In genomic region chr2:65786765-65787164, GRCh38 we compare ENCODE assay signal across 26 cellular contexts.
"Had no signal": no experiment of that assay in that cellular context is flagged by ENCODE, and none has a peak within 500 bp of the region (broad histone marks: within the 10 kb centered on the region; RNA-seq: fewer than 3 reads in every experiment).

No MANE protein-coding gene starts in this region.

- H3K4me3 ChIP-seq: esophagus squamous epithelium, gastrocnemius medialis, heart right ventricle, left lung, lower lobe of right lung, mucosa of descending colon had no signal

- FAIRE-seq: endometrium, islet of Langerhans, keratinocyte had no signal

- H3K36me3 ChIP-seq: esophagus squamous epithelium, gastrocnemius medialis, heart right ventricle, left lung, lower lobe of right lung had no signal

- ATAC-seq: effector memory CD8-positive, alpha-beta T cell; esophagus mucosa; gastrocnemius medialis; heart right ventricle; left cardiac atrium; left lung; left ventricle myocardium superior; lower lobe of right lung; mucosa of descending colon; naive thymus-derived CD8-positive, alpha-beta T cell had no signal

- DNase-seq: cortex of kidney; effector CD8-positive, alpha-beta T cell; effector memory CD8-positive, alpha-beta T cell; endodermal cell; erythroblast; esophagus squamous epithelium; foreskin fibroblast; foreskin melanocyte; gastrocnemius medialis; glutamatergic neuron; head of caudate nucleus; heart right ventricle; hippocampal formation; left cardiac atrium; left lung; left ventricle myocardium superior; lower lobe of right lung; mesenchymal stem cell; mucosa of descending colon; naive B cell; naive thymus-derived CD8-positive, alpha-beta T cell had no signal

- H3K9me3 ChIP-seq: esophagus squamous epithelium, gastrocnemius medialis, heart right ventricle, left lung, lower lobe of right lung, mucosa of descending colon had no signal

- H3K4me1 ChIP-seq: esophagus squamous epithelium, gastrocnemius medialis, heart right ventricle, left lung, lower lobe of right lung had no signal

- H3K27ac ChIP-seq: epithelial cell of prostate, esophagus squamous epithelium, gastrocnemius medialis, heart right ventricle, left lung, lower lobe of right lung had no signal
